Comparison of ENCODE assay signal across 8 cellular contexts in the genomic region with DNA sequence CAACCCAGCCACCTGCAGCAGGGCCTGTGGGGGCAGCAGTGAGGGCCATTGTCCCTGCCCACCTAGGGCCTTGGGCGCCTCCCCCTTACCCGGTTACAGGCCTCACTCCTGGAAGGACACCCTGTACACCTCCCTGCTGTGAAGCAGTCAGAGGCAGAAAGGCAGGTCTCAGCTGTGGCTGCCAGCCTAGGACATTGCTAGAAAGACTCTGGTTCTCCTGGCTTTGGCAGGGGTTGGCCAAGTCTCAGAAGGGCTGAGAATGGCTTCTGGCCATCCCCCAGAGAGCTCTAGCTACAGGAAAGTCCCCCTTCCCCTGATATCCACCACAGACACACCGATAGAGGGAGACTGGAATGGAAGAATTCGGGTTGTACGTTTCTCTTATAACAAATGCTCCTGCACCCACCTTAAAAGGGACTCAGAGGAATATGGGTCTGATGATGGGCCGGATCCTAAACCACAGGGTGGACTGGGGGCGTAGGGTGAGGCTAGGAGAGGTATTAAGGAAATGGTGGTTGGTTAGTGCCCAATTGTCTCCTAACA. TPM values are rescaled to one million over a fixed set of nuclear protein-coding genes. Genes with fewer than 3 reads are reported as not detected.
DNase-seq lines count a peak whose midpoint lies in the region; ATAC-seq and TF ChIP-seq lines count a peak whose summit lies in the region.

No MANE protein-coding gene starts in this region.

- peaks cover 72% of the 10 kb centered on the region for H3K4me1 Mint-ChIP-seq in endothelial cell (ENCODE audit: unreplicated experiment)

- peak overlapping the region; percentile 10 for H3K27ac Mint-ChIP-seq in endothelial cell (ENCODE audit: unreplicated experiment)

- intact Hi-C loops in PC-3 (cut with micrococcal nuclease), result no loop called here

- H3K79me2 ChIP-seq in PC-3 (ENCODE audit: low read length), result no peaks in the 10 kb centered on the region

- peak overlapping the region; percentile 61 for H3K27ac ChIP-seq in PC-3 (ENCODE audit: low read length)
- H3K27ac ChIP-seq in neuronal stem cell (replicated peaks; ENCODE audit: low read length), result peak overlapping the region; percentile 56

- peak overlapping the region; percentile 67 for H2BK5ac ChIP-seq in neuronal stem cell (ENCODE audit: low read length)

- no peaks in the 10 kb centered on the region for H4K20me1 ChIP-seq in PC-3 (ENCODE audit: low read length)

- no peak overlapping the region for H2BK120ac ChIP-seq in neuronal stem cell (ENCODE audit: low read depth, low read length)

- no peak for TF ChIP-seq CTCF in PC-3 (conservative IDR thresholded peaks at IDR 0.05; ENCODE audit: low read depth, low read length)
- no peak for TF ChIP-seq CTCF in endothelial cell (IDR thresholded peaks at IDR 0.05; ENCODE audit: unreplicated experiment)

- WGBS in neuronal stem cell (ENCODE audit: extremely low coverage in 2 of 2, insufficient read length in 2 of 2, insufficient replicate concordance in 1 of 2), 2 donors, result no CpG with 5 or more reads among the region's 7 CpGs

- ATAC-seq in PC-3 (no peak), HG03460 (IDR thresholded peaks at IDR 0.05; ENCODE audit: unreplicated experiment) (no peak), GM19035 (IDR thresholded peaks at IDR 0.05; ENCODE audit: unreplicated experiment) (no peak)

- no peak overlapping the region for H4K91ac ChIP-seq in neuronal stem cell (ENCODE audit: low read depth, low read length, poor library complexity)

- H2AFZ ChIP-seq in PC-3 (ENCODE audit: low read length) (no peak overlapping the region), neuronal stem cell (ENCODE audit: low read length) (no peak overlapping the region)

- no peak overlapping the region for H2BK12ac ChIP-seq in neuronal stem cell (ENCODE audit: low read length)

- H3K9ac ChIP-seq in ES-I3 (ENCODE audit: low read depth, low read length) (peak overlapping the region; percentile 36), PC-3 (ENCODE audit: low read length) (no peak overlapping the region), neuronal stem cell (ENCODE audit: low read depth, low read length, poor library complexity) (no peak overlapping the region)

- CTCF ChIA-PET in PC-3 (lab: Charles Lee), result no interaction called here

- H3K9me3 Mint-ChIP-seq in endothelial cell (ENCODE audit: unreplicated experiment), result peaks cover 4% of the 10 kb centered on the region

- no peaks in the 10 kb centered on the region for H3K9me2 ChIP-seq in PC-3 (replicated peaks; ENCODE audit: low read length)

- no TSS peak for BruUV-seq in PC-3 (replicated peaks; lab: Mats Ljungman, UMichigan)

- H3K4me1 ChIP-seq in ES-I3 (ENCODE audit: insufficient read depth, low read length), result peaks cover 37% of the 10 kb centered on the region
- peaks cover 34% of the 10 kb centered on the region for H3K4me1 ChIP-seq in PC-3 (ENCODE audit: insufficient read depth, low read length)
- peaks cover 25 to 26% of the 10 kb centered on the region in 2 donors for H3K4me1 ChIP-seq in neuronal stem cell (ENCODE audit: control insufficient read depth in 2 of 2, insufficient read depth in 1 of 2, low read depth in 1 of 2, low read length in 2 of 2)

- H3K4me2 ChIP-seq in PC-3 (ENCODE audit: low read length), result peak overlapping the region; percentile 54
- no peak overlapping the region for H3K4me2 ChIP-seq in neuronal stem cell (ENCODE audit: insufficient read depth, low read length, poor library complexity, severe bottlenecking)

- POLR2A ChIA-PET in PC-3 (lab: Charles Lee; ENCODE audit: unreplicated experiment), result no interaction called here

- H2BK15ac ChIP-seq in neuronal stem cell (ENCODE audit: low read length), result no peak overlapping the region

- H3K4me3 ChIP-seq in PC-3 (ENCODE audit: low read length) (no peak overlapping the region), neuronal stem cell (ENCODE audit: low read length in 2 of 2) (no peak overlapping the region)

- H2AK5ac ChIP-seq in neuronal stem cell (ENCODE audit: low read depth, low read length), result peak overlapping the region; percentile 36

- H3K36me3 ChIP-seq in ES-I3 (ENCODE audit: insufficient read depth, low read length) (peaks cover 13% of the 10 kb centered on the region; the same call in 1 of the 2 replicates), PC-3 (ENCODE audit: low read depth, low read length) (no peaks in the 10 kb centered on the region), neuronal stem cell (replicated peaks in 1 of 2; ENCODE audit: control insufficient read depth in 2 of 2, insufficient read depth in 2 of 2, low read length in 2 of 2) (peaks cover 22 to 24% of the 10 kb centered on the region in 2 donors)

- no peak overlapping the region for H3K4me3 Mint-ChIP-seq in endothelial cell (ENCODE audit: unreplicated experiment)

- no peak overlapping the region for H4K8ac ChIP-seq in neuronal stem cell (ENCODE audit: low read depth, low read length)

- no peak overlapping the region for H3K23ac ChIP-seq in neuronal stem cell (ENCODE audit: low read depth, low read length, poor library complexity)

- no peaks in the 10 kb centered on the region for H3K9me3 ChIP-seq in ES-I3 (ENCODE audit: control insufficient read depth, insufficient read depth, low read length)
- H3K9me3 ChIP-seq in PC-3 (ENCODE audit: low read length), result no peaks in the 10 kb centered on the region
- no peaks in the 10 kb centered on the region for H3K9me3 ChIP-seq in neuronal stem cell (replicated peaks in 1 of 2; ENCODE audit: control insufficient read depth in 2 of 2, insufficient read depth in 1 of 2, low read depth in 1 of 2, low read length in 2 of 2)

- peaks cover 29% of the 10 kb centered on the region for H3K27me3 Mint-ChIP-seq in endothelial cell (ENCODE audit: unreplicated experiment)

- H3K27me3 ChIP-seq in PC-3 (ENCODE audit: low read length) (no peaks in the 10 kb centered on the region), neuronal stem cell (ENCODE audit: control insufficient read depth in 3 of 3, insufficient read depth in 3 of 3, low read depth in 1 of 3, low read length in 3 of 3) (no peaks in the 10 kb centered on the region)

- no peak overlapping the region for H3K4ac ChIP-seq in neuronal stem cell (ENCODE audit: low read length)

- no peaks in the 10 kb centered on the region for H3K79me1 ChIP-seq in neuronal stem cell (ENCODE audit: low read depth, low read length)

- H3K36me3 Mint-ChIP-seq in endothelial cell (ENCODE audit: low read depth, unreplicated experiment), result peaks cover 24% of the 10 kb centered on the region

- no peak overlapping the region for H3K14ac ChIP-seq in neuronal stem cell (ENCODE audit: low read length)

- H3F3A ChIP-seq in PC-3 (ENCODE audit: low read length, unreplicated experiment), result no peaks in the 10 kb centered on the region

- DNase-seq in PC-3 (peak; percentile 20), endothelial cell (ENCODE audit: low spot score) (no peak), neuronal stem cell (ENCODE audit: low spot score) (no peak), HuH-7 (ENCODE audit: low spot score) (no peak), NCI-H2081 (lab: John Stamatoyannopoulos, UW) (no peak)

- H3K18ac ChIP-seq in neuronal stem cell (ENCODE audit: low read length), result peak overlapping the region; percentile 76

RNA-seq across cellular contexts. Expression of a gene that starts 2.4 kb away (rescaled TPM):
- total RNA-seq in PC-3 (2014; rRNA removed) (7.3 and 9.3 TPM in 2 replicates), endothelial cell (ENCODE audit: unreplicated experiment) (20.4 TPM)
- polyA plus RNA-seq in neuronal stem cell (2013, experiment 1 of 2), result 41.4 TPM
- polyA plus RNA-seq in neuronal stem cell (2013, experiment 2 of 2), result 40.8 TPM

RNA-seq across cellular contexts. Expression of a gene that starts 33.8 kb away (rescaled TPM):
- total RNA-seq in PC-3 (2014; rRNA removed) (not detected in 2 replicates), endothelial cell (ENCODE audit: unreplicated experiment) (0.13 TPM)
- polyA plus RNA-seq in neuronal stem cell (2013, experiment 1 of 2), result 1.5 TPM
- 1.4 TPM for polyA plus RNA-seq in neuronal stem cell (2013, experiment 2 of 2)
